In the genomic region with DNA sequence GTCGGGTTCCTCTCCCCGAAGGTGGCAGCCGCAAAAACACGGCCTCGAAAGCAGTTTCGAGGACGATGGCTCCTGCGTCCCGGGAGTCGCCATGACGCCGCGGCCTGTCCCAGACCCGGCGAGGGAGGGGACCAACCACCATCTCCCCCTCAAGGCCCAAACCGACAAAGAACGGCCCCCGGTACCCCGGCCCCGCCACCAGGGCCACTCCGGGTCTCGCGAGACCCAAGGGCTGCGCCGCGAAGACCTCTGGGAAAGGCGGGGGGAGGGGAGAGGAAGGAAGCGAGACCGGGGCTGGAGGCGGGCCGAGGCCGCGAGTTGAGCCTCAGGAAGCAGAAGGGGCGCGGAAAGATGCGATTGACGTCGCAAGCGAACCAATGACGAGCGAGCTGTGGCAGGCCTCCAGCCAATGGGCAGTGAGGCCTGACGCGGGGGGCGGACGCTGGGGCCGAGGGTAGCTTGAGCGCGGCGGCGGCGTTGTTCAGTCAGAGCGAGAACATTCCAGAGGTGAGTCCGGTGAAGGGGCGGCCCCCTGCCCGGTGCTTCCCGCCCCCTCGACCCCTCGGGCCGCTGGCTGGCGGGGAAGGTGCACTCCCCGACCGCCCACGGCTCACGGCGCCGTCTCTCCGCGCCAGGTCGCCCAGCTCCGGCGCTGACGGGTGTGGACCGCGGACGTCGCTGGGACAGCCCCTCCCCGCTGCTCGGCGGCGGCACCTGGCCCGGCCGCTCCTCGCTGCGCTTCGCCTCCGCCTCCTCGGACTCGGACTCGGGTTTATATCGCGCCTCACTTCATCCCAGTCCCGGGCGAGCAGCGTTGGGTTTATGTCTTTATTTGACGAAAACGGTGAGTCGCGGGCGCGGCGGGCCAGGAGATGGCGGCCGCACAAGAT, we compare ENCODE assay signal across 8 cellular contexts. TPM values are rescaled to one million over a fixed set of nuclear protein-coding genes. Genes with fewer than 3 reads are reported as not detected.
A peak's percentile ranks its signal among the peaks of the same experiment; 100 is the strongest.
DNase-seq lines count a peak whose midpoint lies in the region; ATAC-seq, FAIRE-seq and TF ChIP-seq lines count a peak whose summit lies in the region.

A gene (plus strand): TSS at position 484 of the 890 bp plus-strand sequence. CDS start 1,624 bp downstream, outside the sequence.

- H3K36me3 ChIP-seq in Loucy (ENCODE audit: insufficient read depth, low read length), result peaks cover 38% of the 10 kb centered on the region

- peak; percentile 95 to 96 for ATAC-seq in natural killer cell treated with Interleukin-12 subunit alpha and Interleukin-12 subunit beta and Interleukin-15 and Interleukin-18, amount 100 ng/mL, for 72 hours
- peak; percentile 93 for ATAC-seq in stimulated activated naive CD8-positive, alpha-beta T cell treated with anti-CD3 and anti-CD28 coated beads, Interleukin-15, Interleukin-2, amounts not matched to agents 100 U/mL and 50 U/mL, for 24 hours

- no peak for TF ChIP-seq CTCF in Loucy (conservative IDR thresholded peaks at IDR 0.05; ENCODE audit: low read length)

- H3K27me3 Mint-ChIP-seq in natural killer cell treated with Interleukin-12 subunit alpha and Interleukin-12 subunit beta and Interleukin-15 and Interleukin-18, amount 100 ng/mL, for 72 hours, result no peaks in the 10 kb centered on the region

- H3F3A ChIP-seq in Loucy (ENCODE audit: low read depth), result no peaks in the 10 kb centered on the region

- H3K4me2 ChIP-seq in Loucy (ENCODE audit: low read depth, low read length, poor library complexity, severe bottlenecking), result peak within 1 kb of the TSS; percentile 99

- H3K9me3 ChIP-seq in Loucy (ENCODE audit: insufficient read depth, low read depth, low read length), result no peaks in the 10 kb centered on the region

- no peaks in the 10 kb centered on the region for H3K9me2 ChIP-seq in Loucy (replicated peaks; ENCODE audit: low read depth, low read length)

- H3K4me1 ChIP-seq in Loucy (ENCODE audit: insufficient read depth, low read length, poor library complexity, severe bottlenecking), result peaks cover 49% of the 10 kb centered on the region

- DNase-seq in ELR (ENCODE audit: low read depth) (peak; percentile 99), H54 (ENCODE audit: insufficient read length, low spot score) (peak; percentile 90), fibroblast of peridontal ligament (ENCODE audit: extremely low read depth) (peak; percentile 98)
- peak; percentile 98 for DNase-seq in activated T-helper 9 cell treated with anti-CD3 and anti-CD28 coated beads, Interleukin-2, amount 50 U/mL, for 16 hours (ENCODE audit: low read depth)
- DNase-seq in natural killer cell treated with Interleukin-12 subunit alpha and Interleukin-12 subunit beta and Interleukin-15 and Interleukin-18, amount 100 ng/mL, for 72 hours (ENCODE audit: low spot score), result peak; percentile 99
- peak; percentile 99 for DNase-seq in stimulated activated naive CD8-positive, alpha-beta T cell treated with anti-CD3 and anti-CD28 coated beads, Interleukin-15, Interleukin-2, amounts not matched to agents 100 U/mL and 50 U/mL, for 24 hours

- H3K9me3 Mint-ChIP-seq in natural killer cell treated with Interleukin-12 subunit alpha and Interleukin-12 subunit beta and Interleukin-15 and Interleukin-18, amount 100 ng/mL, for 72 hours, result no peaks in the 10 kb centered on the region

- TF ChIP-seq POLR2A in H54 (IDR thresholded peaks at IDR 0.05; ENCODE audit: low read depth, low read length), result peak; percentile 73
- TF ChIP-seq POLR2A in Raji (IDR thresholded peaks at IDR 0.05; ENCODE audit: insufficient read depth, low read depth, low read length), result peak; percentile 96

- peaks cover 43% of the 10 kb centered on the region for H4K20me1 ChIP-seq in Loucy (ENCODE audit: insufficient read depth, low read length, poor library complexity, severe bottlenecking)

- H3K4me1 Mint-ChIP-seq in natural killer cell treated with Interleukin-12 subunit alpha and Interleukin-12 subunit beta and Interleukin-15 and Interleukin-18, amount 100 ng/mL, for 72 hours (ENCODE audit: low read depth in 2 of 2), result peaks cover 25 to 28% of the 10 kb centered on the region in 2 donors

- peak within 1 kb of the TSS; percentile 97 for H3K4me3 ChIP-seq in Loucy (ENCODE audit: low read length, poor library complexity, severe bottlenecking)

- peaks cover 73% of the 10 kb centered on the region for H3K79me2 ChIP-seq in Loucy (ENCODE audit: insufficient read depth, low read length)

- peaks cover 8% of the 10 kb centered on the region for H3K27me3 ChIP-seq in Loucy (ENCODE audit: insufficient read depth, low read length, poor library complexity, severe bottlenecking)

- peak within 1 kb of the TSS; percentile 82 for H2AFZ ChIP-seq in Loucy (ENCODE audit: low read length)

- H3K36me3 Mint-ChIP-seq in natural killer cell treated with Interleukin-12 subunit alpha and Interleukin-12 subunit beta and Interleukin-15 and Interleukin-18, amount 100 ng/mL, for 72 hours, result peaks cover 36% of the 10 kb centered on the region

- FAIRE-seq in H54 (lab: Jason Lieb, UNC), result peak; percentile 96

- H3K27ac Mint-ChIP-seq in natural killer cell treated with Interleukin-12 subunit alpha and Interleukin-12 subunit beta and Interleukin-15 and Interleukin-18, amount 100 ng/mL, for 72 hours, result peak within 1 kb of the TSS; percentile 81 to 87

- peak within 1 kb of the TSS; percentile 94 for H3K4me3 Mint-ChIP-seq in natural killer cell treated with Interleukin-12 subunit alpha and Interleukin-12 subunit beta and Interleukin-15 and Interleukin-18, amount 100 ng/mL, for 72 hours

- peak within 1 kb of the TSS; percentile 99 for H3K9ac ChIP-seq in Loucy (ENCODE audit: low read depth, low read length, poor library complexity, severe bottlenecking)

RNA-seq across cellular contexts. Expression of the gene that starts here (rescaled TPM):
- total RNA-seq in natural killer cell treated with Interleukin-12 subunit alpha and Interleukin-12 subunit beta and Interleukin-15 and Interleukin-18, amount 100 ng/mL, for 72 hours, result 100 to 1,000 TPM; 246 to 316 TPM

Comparison
In these comparisons a context has a peak if more than half of its experiments do, and no peak if none do; other contexts are left out.
1. Peak in every context shown above with its lines: DNase-seq, ATAC-seq and H3K4me3 ChIP-seq.